Comparison of ENCODE assay signal across 8 cellular contexts in the genomic region with DNA sequence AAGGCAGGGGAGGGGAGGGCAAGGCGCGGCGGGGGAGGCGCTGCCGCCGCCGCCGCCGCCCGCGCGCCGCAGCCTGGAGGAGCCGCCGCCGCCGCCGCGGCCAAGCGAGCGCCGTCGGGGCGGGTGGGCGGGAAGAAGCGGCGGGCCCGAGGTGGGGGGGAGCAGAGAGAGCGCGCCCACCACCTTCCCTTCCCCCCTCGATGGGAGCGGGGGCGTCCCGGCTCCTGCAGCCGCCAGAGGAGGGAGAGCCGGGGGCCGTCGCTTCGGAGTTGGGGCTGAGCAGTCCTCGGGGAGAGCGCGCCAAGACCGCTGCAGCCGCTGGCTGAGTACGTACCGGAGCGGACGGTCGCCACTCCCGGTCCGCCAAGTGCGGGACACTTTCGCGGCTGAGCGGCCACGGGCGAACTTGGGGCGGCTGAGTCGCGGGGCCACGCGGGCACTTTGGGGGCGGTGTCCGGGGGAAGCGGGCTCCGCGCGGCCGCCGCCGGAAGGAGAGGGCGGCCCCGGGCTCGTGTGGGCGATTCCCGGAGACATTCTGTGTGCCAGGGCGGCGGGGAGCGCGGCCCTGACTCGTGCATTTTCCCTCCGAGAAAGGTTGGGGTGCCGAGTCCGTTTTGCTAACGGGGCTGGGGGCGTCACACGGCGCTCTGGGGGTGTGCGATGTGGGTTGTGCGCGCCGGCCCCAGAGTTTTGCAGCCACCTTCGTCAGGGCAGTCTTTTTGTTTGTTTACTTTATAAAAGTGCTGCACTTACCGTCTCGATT. TPM values are rescaled to one million over a fixed set of nuclear protein-coding genes. Genes with fewer than 3 reads are reported as not detected.
A peak's percentile ranks its signal among the peaks of the same experiment; 100 is the strongest.
DNase-seq lines count a peak whose midpoint lies in the region; ATAC-seq and TF ChIP-seq lines count a peak whose summit lies in the region.

A gene with protein sequence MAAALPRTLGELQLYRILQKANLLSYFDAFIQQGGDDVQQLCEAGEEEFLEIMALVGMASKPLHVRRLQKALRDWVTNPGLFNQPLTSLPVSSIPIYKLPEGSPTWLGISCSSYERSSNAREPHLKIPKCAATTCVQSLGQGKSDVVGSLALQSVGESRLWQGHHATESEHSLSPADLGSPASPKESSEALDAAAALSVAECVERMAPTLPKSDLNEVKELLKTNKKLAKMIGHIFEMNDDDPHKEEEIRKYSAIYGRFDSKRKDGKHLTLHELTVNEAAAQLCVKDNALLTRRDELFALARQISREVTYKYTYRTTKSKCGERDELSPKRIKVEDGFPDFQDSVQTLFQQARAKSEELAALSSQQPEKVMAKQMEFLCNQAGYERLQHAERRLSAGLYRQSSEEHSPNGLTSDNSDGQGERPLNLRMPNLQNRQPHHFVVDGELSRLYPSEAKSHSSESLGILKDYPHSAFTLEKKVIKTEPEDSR (plus strand): TSS at position 49 of the 763 bp plus-strand sequence. CDS start 10,094 bp downstream, outside the sequence.

- peaks cover 25% of the 10 kb centered on the region for H3K4me1 Mint-ChIP-seq in MCF 10A (ENCODE audit: insufficient read depth, unreplicated experiment)

- DNase-seq in DMS79 treated with DMSO at 0.1 percent for 48 hours (lab: John Stamatoyannopoulos, UW) = peak; percentile 51
- peak; percentile 5 for DNase-seq in Jurkat, Clone E6-1 (ENCODE audit: low read depth, low spot score)
- DNase-seq in UCSD-AML1 (lab: John Stamatoyannopoulos, UW; ENCODE audit: unreplicated experiment) = peak; percentile 70
- DNase-seq in MCF 10A (ENCODE audit: unreplicated experiment) = peak; percentile 47
- peak; percentile 74 for DNase-seq in islet precursor cell
- peak; percentile 40 to 54 for DNase-seq in stimulated activated CD4-positive, alpha-beta T cell treated with anti-CD3 and anti-CD28 coated beads, Interleukin-15, amount 100 ng/mL, for 48 hours (ENCODE audit: low read depth in 2 of 2)
- no peak for DNase-seq in cerebellar cortex (ENCODE audit: low spot score)

- H3K27ac Mint-ChIP-seq in MCF 10A (ENCODE audit: low read depth, unreplicated experiment) = peak within 1 kb of the TSS; percentile 85

- no peaks in the 10 kb centered on the region for H3K36me3 Mint-ChIP-seq in MCF 10A (ENCODE audit: insufficient read depth, unreplicated experiment)

- intact Hi-C loops in MCF 10A (cut with micrococcal nuclease) = no loop called here

- no peaks in the 10 kb centered on the region for H3K9me3 Mint-ChIP-seq in MCF 10A (ENCODE audit: unreplicated experiment)

- no peaks in the 10 kb centered on the region for H3K27me3 Mint-ChIP-seq in MCF 10A (ENCODE audit: insufficient read depth, unreplicated experiment)

- peak within 1 kb of the TSS; percentile 94 for H3K4me3 Mint-ChIP-seq in MCF 10A (ENCODE audit: unreplicated experiment)

- peak; percentile 48 for ATAC-seq in GM21526 (IDR thresholded peaks at IDR 0.05; ENCODE audit: low FRiP score, unreplicated experiment)

- CTCF ChIA-PET in MCF 10A (lab: Yijun Ruan, JAX) = interaction anchor here (0.7 to 3.7 kb wide), 3 partner anchors 13 to 85 kb away, joined by 3 to 25 read pairs (median 6); no protein-coding TSS in a partner anchor

- TF ChIP-seq CTCF in MCF 10A (IDR thresholded peaks at IDR 0.05; ENCODE audit: unreplicated experiment) = no peak

- peak within 1 kb of the TSS; percentile 64 for H3K4me3 ChIP-seq in Jurkat, Clone E6-1 (ENCODE audit: low read length)

- POLR2A ChIA-PET in MCF 10A (lab: Yijun Ruan, JAX) = interaction anchor here (0.8 to 8.5 kb wide), 33 partner anchors 13 to 254 kb away, joined by 3 to 160 read pairs (median 7); partner anchors contain the start of gene NEMP2

- no TSS peak for BruUV-seq in MCF 10A (replicated peaks; lab: Mats Ljungman, UMichigan)

RNA-seq across cellular contexts. Expression of the gene that starts here (rescaled TPM):
- 18.7 TPM for polyA plus RNA-seq in Jurkat, Clone E6-1 (2012; ENCODE audit: insufficient read depth, insufficient read length)
- total RNA-seq in MCF 10A (2022) = 40.3 and 48.5 TPM in 2 replicates
